Comparison of ENCODE assay signal across 17 cellular contexts in genomic region chr2:69272803-69273471, GRCh38.
DNase-seq lines count a peak whose midpoint lies in the region; TF ChIP-seq lines count a peak whose summit lies in the region.
"Had no signal": no experiment of that assay in that cellular context is flagged by ENCODE, and none has a peak within 500 bp of the region (broad histone marks: within the 10 kb centered on the region; RNA-seq: fewer than 3 reads in every experiment).

No MANE protein-coding gene starts in this region.

- no peaks in the 10 kb centered on the region for H3K36me3 Mint-ChIP-seq in neural progenitor cell
- H3K36me3 Mint-ChIP-seq: CD4-positive, alpha-beta memory T cell had no signal

- no peak overlapping the region for H3K9ac ChIP-seq in neural progenitor cell

- H3K9me3 Mint-ChIP-seq in neural progenitor cell, result no peaks in the 10 kb centered on the region
- H3K9me3 Mint-ChIP-seq: activated naive CD4-positive, alpha-beta T cell treated with anti-CD3 and anti-CD28 coated beads for 36 hours; T-helper 2 cell treated with Interferon-gamma antibody and Interleukin-4, amounts not matched to agents 5 μg/mL and 100 μg/mL, for 36 hours had no signal

- H3K79me2 ChIP-seq in neural progenitor cell (ENCODE audit: low read depth) (no peaks in the 10 kb centered on the region), OCI-LY7 (ENCODE audit: insufficient read depth, low read depth, low read length) (no peaks in the 10 kb centered on the region), osteoblast (ENCODE audit: insufficient read depth, low read length) (no peaks in the 10 kb centered on the region)

- H3K4me3 Mint-ChIP-seq in neural progenitor cell, result no peak overlapping the region
- H3K4me3 Mint-ChIP-seq: activated naive CD4-positive, alpha-beta T cell treated with anti-CD3 and anti-CD28 coated beads for 36 hours; CD4-positive, alpha-beta memory T cell; nephron progenitor cell; T-helper 2 cell treated with Interferon-gamma antibody and Interleukin-4, amounts not matched to agents 5 μg/mL and 100 μg/mL, for 36 hours had no signal

- peak; percentile 19 for TF ChIP-seq CTCF in cardiac muscle cell (IDR thresholded peaks at IDR 0.05; ENCODE audit: low read depth, low read length)
- TF ChIP-seq CTCF in neural progenitor cell (IDR thresholded peaks at IDR 0.05), result peak; percentile 18
- no peak for TF ChIP-seq CTCF in OCI-LY7 (conservative IDR thresholded peaks at IDR 0.05; ENCODE audit: low read length)
- no peak for TF ChIP-seq CTCF in osteoblast (IDR thresholded peaks at IDR 0.05; ENCODE audit: extremely low read depth, low read depth, low read length)

- no peak overlapping the region for H3K27ac Mint-ChIP-seq in neural progenitor cell
- H3K27ac Mint-ChIP-seq: activated naive CD4-positive, alpha-beta T cell treated with anti-CD3 and anti-CD28 coated beads for 36 hours; CD4-positive, alpha-beta memory T cell; nephron progenitor cell; T-helper 2 cell treated with Interferon-gamma antibody and Interleukin-4, amounts not matched to agents 5 μg/mL and 100 μg/mL, for 36 hours had no signal

- no peaks in the 10 kb centered on the region for H3K9me2 ChIP-seq in OCI-LY7 (ENCODE audit: insufficient read depth, low read length)

- POLR2A ChIA-PET in OCI-LY7 (lab: Charles Lee), result no interaction called here

- no peaks in the 10 kb centered on the region for H3K4me1 ChIP-seq in cardiac muscle cell (ENCODE audit: low read depth)
- H3K4me1 ChIP-seq in neural progenitor cell, result no peaks in the 10 kb centered on the region
- no peaks in the 10 kb centered on the region for H3K4me1 ChIP-seq in OCI-LY7 (ENCODE audit: insufficient read depth, low read length, poor library complexity, severe bottlenecking)
- H3K4me1 ChIP-seq in osteoblast (ENCODE audit: insufficient read depth, low read length), result peaks cover 15% of the 10 kb centered on the region
- H3K4me1 ChIP-seq: testis had no signal

- H3K9me3 ChIP-seq in cardiac muscle cell (ENCODE audit: low read depth) (no peaks in the 10 kb centered on the region), neural progenitor cell (ENCODE audit: low read depth) (no peaks in the 10 kb centered on the region), OCI-LY7 (ENCODE audit: low read length) (no peaks in the 10 kb centered on the region), osteoblast (ENCODE audit: low read depth, low read length) (no peaks in the 10 kb centered on the region)
- H3K9me3 ChIP-seq: testis had no signal

- intact Hi-C loops in OCI-LY7 (cut with micrococcal nuclease; ENCODE audit: unreplicated experiment), result no loop called here

- H3K4me1 Mint-ChIP-seq in neural progenitor cell, result no peaks in the 10 kb centered on the region
- H3K4me1 Mint-ChIP-seq: CD4-positive, alpha-beta memory T cell; nephron progenitor cell had no signal

- no TSS peak for BruUV-seq in OCI-LY7 (replicated peaks; lab: Mats Ljungman, UMichigan)

- DNase-seq in Jurkat, Clone E6-1 (ENCODE audit: low read depth, low spot score), result peak; percentile 44
- DNase-seq in SW480 (ENCODE audit: low spot score) (peak; percentile 1), cardiac muscle cell (ENCODE audit: low read depth in 1 of 2, low spot score in 1 of 2) (peak in 1 of 2 donors; percentile 76), neural progenitor cell (ENCODE audit: low spot score) (peak; percentile 22), GM19238 (ENCODE audit: insufficient read length, low spot score) (no peak), OCI-LY7 (ENCODE audit: low spot score) (no peak), DMS153 (lab: John Stamatoyannopoulos, UW) (no peak), osteoblast (ENCODE audit: insufficient read length, low spot score, missing footprints) (no peak)
- DNase-seq: activated naive CD4-positive, alpha-beta T cell treated with anti-CD3 and anti-CD28 coated beads for 36 hours; CD4-positive, alpha-beta memory T cell; cerebellar nuclear complex; NCI-H2081 treated with DMSO at 0.1 percent for 48 hours; nephron progenitor cell; PC-9; testis had no signal

- H2AFZ ChIP-seq in neural progenitor cell (replicated peaks) (peak overlapping the region; percentile 14), OCI-LY7 (ENCODE audit: low read length) (no peak overlapping the region), osteoblast (ENCODE audit: low read length) (no peak overlapping the region)
- H2AFZ ChIP-seq: PC-9 had no signal

- H3K27me3 ChIP-seq in cardiac muscle cell (no peaks in the 10 kb centered on the region), neural progenitor cell (no peaks in the 10 kb centered on the region), osteoblast (ENCODE audit: insufficient read depth, low read length) (no peaks in the 10 kb centered on the region)
- H3K27me3 ChIP-seq: testis had no signal

- H3K27ac ChIP-seq in cardiac muscle cell (no peak overlapping the region), neural progenitor cell (no peak overlapping the region), OCI-LY7 (ENCODE audit: low read depth, low read length, poor library complexity, severe bottlenecking) (no peak overlapping the region), osteoblast (ENCODE audit: low read depth, low read length) (no peak overlapping the region)
- H3K27ac ChIP-seq: PC-9, testis had no signal

- no peaks in the 10 kb centered on the region for H3K27me3 Mint-ChIP-seq in neural progenitor cell (ENCODE audit: insufficient read depth, low read depth)

- H3K4me2 ChIP-seq in neural progenitor cell (no peak overlapping the region), OCI-LY7 (ENCODE audit: low read length) (no peak overlapping the region), osteoblast (ENCODE audit: insufficient read depth, low read length) (no peak overlapping the region)
- H3K4me2 ChIP-seq: PC-9 had no signal

- H3K36me3 ChIP-seq in cardiac muscle cell, result no peaks in the 10 kb centered on the region
- H3K36me3 ChIP-seq in neural progenitor cell, result no peaks in the 10 kb centered on the region
- H3K36me3 ChIP-seq in OCI-LY7 (ENCODE audit: insufficient read depth, low read length), result no peaks in the 10 kb centered on the region
- no peaks in the 10 kb centered on the region for H3K36me3 ChIP-seq in osteoblast (ENCODE audit: insufficient read depth, low read length)

- H3K4me3 ChIP-seq in Jurkat, Clone E6-1 (ENCODE audit: low read length), result no peak overlapping the region
- H3K4me3 ChIP-seq in cardiac muscle cell (no peak overlapping the region), neural progenitor cell (no peak overlapping the region), OCI-LY7 (ENCODE audit: low read depth, low read length, poor library complexity, severe bottlenecking) (no peak overlapping the region), osteoblast (ENCODE audit: insufficient read depth, low read length) (no peak overlapping the region)
- H3K4me3 ChIP-seq: PC-9, skin epidermis, testis had no signal

- CTCF ChIA-PET in OCI-LY7 (lab: Charles Lee; ENCODE audit: unreplicated experiment), result no interaction called here

- H4K20me1 ChIP-seq in neural progenitor cell (ENCODE audit: low read depth), result no peaks in the 10 kb centered on the region
- H4K20me1 ChIP-seq in OCI-LY7 (ENCODE audit: insufficient read depth, low read length), result no peaks in the 10 kb centered on the region
- no peaks in the 10 kb centered on the region for H4K20me1 ChIP-seq in osteoblast (ENCODE audit: insufficient read depth, low read length)

- H3F3A ChIP-seq in neural progenitor cell (ENCODE audit: low read depth), result no peaks in the 10 kb centered on the region

Comparison
In these comparisons a context has a peak if more than half of its experiments do, and no peak if none do; other contexts are left out.
1. DNase-seq: peak in Jurkat, Clone E6-1 (single experiment), SW480 (single experiment) and neural progenitor cell (single experiment); none in GM19238 (single experiment), OCI-LY7 (single experiment), DMS153 (single experiment) and osteoblast (single experiment).
2. CTCF ChIP-seq: peak in cardiac muscle cell (single experiment) and neural progenitor cell (single experiment); none in OCI-LY7 (single experiment) and osteoblast (single experiment).